ENCODE assay signal across 21 cellular contexts in the genomic region with DNA sequence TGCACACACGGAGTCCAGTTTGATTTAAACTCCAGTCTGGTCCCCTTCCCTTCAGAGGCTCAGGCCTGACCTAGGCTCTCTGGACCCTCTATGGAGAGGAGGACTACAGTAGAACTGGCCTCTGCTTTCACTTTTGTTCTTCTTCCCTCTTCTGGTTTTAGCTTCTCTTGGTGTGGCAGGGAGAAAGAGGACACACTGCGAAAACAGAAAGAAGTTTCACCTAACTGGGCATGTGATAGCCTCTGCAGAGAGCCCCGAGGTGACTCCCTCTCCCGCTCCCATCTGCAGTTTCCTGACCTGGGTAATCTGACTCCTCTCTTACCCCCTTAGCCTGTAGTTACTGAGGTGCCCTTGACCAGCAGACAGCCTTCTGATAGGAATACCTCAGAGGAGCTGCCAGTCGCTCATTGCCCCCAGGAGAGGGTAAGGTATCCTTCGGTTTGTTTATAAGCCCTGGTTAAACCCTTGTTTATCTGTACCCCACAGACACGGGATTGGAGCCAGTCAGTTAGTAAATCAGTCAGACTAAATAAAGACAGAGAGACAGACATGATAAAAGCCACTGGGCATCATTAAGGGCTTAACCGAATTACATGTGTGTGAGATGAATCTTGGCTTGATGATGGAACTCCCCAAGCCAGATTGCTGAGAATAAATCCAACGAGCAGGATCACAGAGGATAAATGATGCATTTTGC. TPM values are rescaled to one million over a fixed set of nuclear protein-coding genes. Genes with fewer than 3 reads are reported as not detected.
DNase-seq lines count a peak whose midpoint lies in the region; TF ChIP-seq lines count a peak whose summit lies in the region.
"Had no signal": no experiment of that assay in that cellular context is flagged by ENCODE, and none has a peak within 500 bp of the region (broad histone marks: within the 10 kb centered on the region; RNA-seq: fewer than 3 reads in every experiment).

No MANE protein-coding gene starts in this region.

- H3K4me1 ChIP-seq in endodermal cell (ENCODE audit: control insufficient read depth, insufficient read depth, low read length) = peaks cover 16% of the 10 kb centered on the region

- H3K36me3 Mint-ChIP-seq in endodermal cell (ENCODE audit: low read depth) = no peaks in the 10 kb centered on the region
- H3K36me3 Mint-ChIP-seq: naive thymus-derived CD8-positive, alpha-beta T cell had no signal

- H3K36me3 ChIP-seq in endodermal cell (ENCODE audit: control insufficient read depth, insufficient read depth, low read length) = no peaks in the 10 kb centered on the region
- H3K36me3 ChIP-seq: MG63 had no signal

- no peak overlapping the region for H3K4me3 Mint-ChIP-seq in endodermal cell
- H3K4me3 Mint-ChIP-seq: B cell; naive thymus-derived CD8-positive, alpha-beta T cell had no signal

- H3K27me3 ChIP-seq in endodermal cell (ENCODE audit: control insufficient read depth, insufficient read depth, low read length, poor library complexity, severe bottlenecking) = peaks cover 36% of the 10 kb centered on the region
- H3K27me3 ChIP-seq: MG63 had no signal

- H3K4me3 ChIP-seq in endodermal cell (ENCODE audit: low read length) = no peak overlapping the region
- H3K4me3 ChIP-seq: MG63 had no signal

- no peaks in the 10 kb centered on the region for H3K9me3 ChIP-seq in endodermal cell (ENCODE audit: control insufficient read depth, low read length)
- H3K9me3 ChIP-seq: MG63 had no signal

- H3K9me3 Mint-ChIP-seq in endodermal cell = no peaks in the 10 kb centered on the region
- H3K9me3 Mint-ChIP-seq: naive thymus-derived CD8-positive, alpha-beta T cell had no signal

- TF ChIP-seq CTCF in endodermal cell (conservative IDR thresholded peaks at IDR 0.05) = no peak

- WGBS in endodermal cell (ENCODE audit: insufficient coverage in 1 of 2, insufficient read length in 1 of 2), 2 experiments = 80 to 82% methylated on average over 7 to 9 of the region's 9 CpGs

- H3K4me1 Mint-ChIP-seq in endodermal cell = peaks cover 21% of the 10 kb centered on the region
- H3K4me1 Mint-ChIP-seq: B cell; naive thymus-derived CD8-positive, alpha-beta T cell had no signal

- H3K27ac Mint-ChIP-seq in endodermal cell = no peak overlapping the region
- H3K27ac Mint-ChIP-seq: B cell; naive thymus-derived CD8-positive, alpha-beta T cell; progenitor cell of endocrine pancreas had no signal

- no peak overlapping the region for H3K27ac ChIP-seq in endodermal cell (ENCODE audit: low read depth, low read length)
- H3K27ac ChIP-seq: 22Rv1 had no signal

- DNase-seq in DMS 273 (lab: John Stamatoyannopoulos, UW; ENCODE audit: unreplicated experiment) (peak; percentile 47), DMS 273 treated with DMSO at 0.1 percent for 48 hours (lab: John Stamatoyannopoulos, UW) (no peak), NCI-H524 (lab: John Stamatoyannopoulos, UW) (peak; percentile 36 to 55), endodermal cell (peak; percentile 55), pons (ENCODE audit: low spot score) (peak; percentile 20), NCI-H345 treated with DMSO at 0.1 percent for 48 hours (lab: John Stamatoyannopoulos, UW; ENCODE audit: unreplicated experiment) (no peak), NCI-H2227 (lab: John Stamatoyannopoulos, UW; ENCODE audit: unreplicated experiment) (no peak), GF-D8 (lab: John Stamatoyannopoulos, UW) (no peak)
- DNase-seq: activated CD4-positive, alpha-beta T cell treated with anti-CD3 and anti-CD28 coated beads, Interleukin-2, amount 50 U/mL, for 4 hours; activated naive CD4-positive, alpha-beta T cell; activated T-cell treated with anti-CD3 and anti-CD28 coated beads for 4 hours; central memory CD4-positive, alpha-beta T cell; effector CD4-positive, alpha-beta T cell; MG63; naive thymus-derived CD8-positive, alpha-beta T cell; NCI-H2029; NCI-H774; RPMI8226 had no signal

- H3K9ac ChIP-seq in endodermal cell (ENCODE audit: extremely low read depth, low read length, poor library complexity, severe bottlenecking) = no peak overlapping the region

- peaks cover 35% of the 10 kb centered on the region for H3K27me3 Mint-ChIP-seq in endodermal cell (ENCODE audit: insufficient read depth)

RNA-seq across cellular contexts. Expression of a gene that starts 12.0 kb away (rescaled TPM):
- 10 to 100 TPM; 14.1 to 31.4 TPM for total RNA-seq in endodermal cell
- 18.1 TPM for polyA plus RNA-seq in endodermal cell (2013, experiment 1 of 2)
- 20.9 TPM for polyA plus RNA-seq in endodermal cell (2013, experiment 2 of 2)

Comparison
In these comparisons a context has a peak if more than half of its experiments do, and no peak if none do; other contexts are left out.
1. DNase-seq: peak in DMS 273 (single experiment), NCI-H524 (2 of 2), endodermal cell (single experiment) and pons (single experiment); none in DMS 273 treated with DMSO at 0.1 percent for 48 hours (single experiment), NCI-H345 treated with DMSO at 0.1 percent for 48 hours (single experiment), NCI-H2227 (single experiment) and GF-D8 (single experiment).